Comparison of ENCODE assay signal across 15 cellular contexts in the genomic region with DNA sequence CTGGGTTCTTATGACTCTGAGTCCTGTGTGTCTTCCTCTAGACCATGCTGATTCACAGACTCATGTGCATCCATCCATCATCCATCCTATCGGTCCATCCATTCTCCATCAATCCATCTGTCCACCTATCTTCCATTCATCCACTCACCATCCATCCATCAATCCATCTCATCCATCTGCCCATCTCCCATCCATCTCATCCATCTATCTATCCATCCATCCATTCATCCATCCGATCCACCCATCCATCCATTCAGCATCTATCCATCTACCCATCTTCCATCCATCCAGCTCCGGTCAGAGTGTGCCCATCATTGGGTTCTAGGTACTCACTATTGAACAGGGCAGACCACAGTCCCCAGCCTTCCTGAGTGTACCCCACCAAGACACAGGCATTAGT.
DNase-seq lines count a peak whose midpoint lies in the region; ATAC-seq and TF ChIP-seq lines count a peak whose summit lies in the region.
"Had no signal": no experiment of that assay in that cellular context is flagged by ENCODE, and none has a peak within 500 bp of the region (broad histone marks: within the 10 kb centered on the region; RNA-seq: fewer than 3 reads in every experiment).

No MANE protein-coding gene starts in this region.

- no peak for TF ChIP-seq CTCF in IMR-90 (conservative IDR thresholded peaks at IDR 0.05; ENCODE audit: low read depth, low read length)
- no peak for TF ChIP-seq CTCF in endothelial cell (IDR thresholded peaks at IDR 0.05; ENCODE audit: unreplicated experiment)
- no peak for TF ChIP-seq CTCF in osteocyte (IDR thresholded peaks at IDR 0.05)

- no peak for TF ChIP-seq RAD21 in IMR-90 (IDR thresholded peaks at IDR 0.05; ENCODE audit: low read length)

- H3K4me2 ChIP-seq in IMR-90 (ENCODE audit: low read depth, low read length), result no peak overlapping the region
- H3K4me2 ChIP-seq: BLaER1 had no signal

- dilution Hi-C loops in IMR-90 (cut with HindIII; ENCODE audit: low sequenced_read_pairs, unreplicated experiment), result no loop called here

- H3K9me3 Mint-ChIP-seq in T-helper 2 cell treated with Interferon-gamma antibody and Interleukin-4, amounts not matched to agents 5 μg/mL and 100 μg/mL, for 36 hours, result no peaks in the 10 kb centered on the region
- H3K9me3 Mint-ChIP-seq in endothelial cell (ENCODE audit: unreplicated experiment) (no peaks in the 10 kb centered on the region), osteocyte (ENCODE audit: unreplicated experiment) (no peaks in the 10 kb centered on the region)

- peaks cover 49% of the 10 kb centered on the region for H3K36me3 Mint-ChIP-seq in T-helper 2 cell treated with Interferon-gamma antibody and Interleukin-4, amounts not matched to agents 5 μg/mL and 100 μg/mL, for 36 hours (ENCODE audit: low read depth)
- H3K36me3 Mint-ChIP-seq in endothelial cell (ENCODE audit: low read depth, unreplicated experiment), result peaks cover 29% of the 10 kb centered on the region
- H3K36me3 Mint-ChIP-seq in osteocyte (ENCODE audit: unreplicated experiment), result peaks cover 65% of the 10 kb centered on the region

- ATAC-seq in IMR-90 (ENCODE audit: low read depth), result no peak

- CTCF ChIA-PET in IMR-90 (lab: Yijun Ruan, JAX), result interaction anchor here (0.6 kb wide), 1 partner anchor 156 kb away, joined by 4 read pairs; no protein-coding TSS in a partner anchor

- H3K4me3 Mint-ChIP-seq in T-helper 2 cell treated with Interferon-gamma antibody and Interleukin-4, amounts not matched to agents 5 μg/mL and 100 μg/mL, for 36 hours, result no peak overlapping the region
- H3K4me3 Mint-ChIP-seq in endothelial cell (ENCODE audit: unreplicated experiment) (peak overlapping the region; percentile 2), osteocyte (ENCODE audit: unreplicated experiment) (no peak overlapping the region)

- H2AK9ac ChIP-seq in IMR-90 (replicated peaks; ENCODE audit: low read depth, low read length, poor library complexity), result no peak overlapping the region

- BruUV-seq in IMR-90 (replicated peaks; lab: Mats Ljungman, UMichigan), result no TSS peak

- H3K79me1 ChIP-seq in IMR-90 (ENCODE audit: low read depth in 1 of 2, low read length in 2 of 2), result peaks cover 24 to 46% of the 10 kb centered on the region in 2 experiments

- no peak overlapping the region for H3K9ac ChIP-seq in IMR-90 (ENCODE audit: low read depth, low read length)
- H3K9ac ChIP-seq: BLaER1 had no signal

- H3K9me3 ChIP-seq in IMR-90 (ENCODE audit: control insufficient read depth, insufficient read depth, low read length), result no peaks in the 10 kb centered on the region
- H3K9me3 ChIP-seq: BLaER1 had no signal

- WGBS in IMR-90 (ENCODE audit: extremely low coverage in 2 of 2, insufficient read length in 1 of 2), 2 experiments, result 92 to 100% methylated on average over 1 of the region's 3 CpGs

- peak overlapping the region; percentile 82; the same call in 2 of the 3 replicates for H2BK15ac ChIP-seq in IMR-90 (ENCODE audit: low read depth, low read length)

- TF ChIP-seq POLR2A in IMR-90 (IDR thresholded peaks at IDR 0.05; ENCODE audit: low read depth, low read length), result no peak

- no peaks in the 10 kb centered on the region for H3K27me3 ChIP-seq in IMR-90 (ENCODE audit: control insufficient read depth, insufficient read depth, low read length)
- H3K27me3 ChIP-seq: BLaER1 had no signal

- POLR2A ChIA-PET in IMR-90 (lab: Charles Lee; ENCODE audit: unreplicated experiment), result no interaction called here

- peak overlapping the region in 1 of 2 experiments; percentile 43; a peak in 1 of 4 replicates for H4K8ac ChIP-seq in IMR-90 (ENCODE audit: low read depth in 2 of 2, low read length in 2 of 2)

- no peak for DNase-seq in T-helper 2 cell treated with Interferon-gamma antibody and Interleukin-4, amounts not matched to agents 5 μg/mL and 100 μg/mL, for 36 hours (ENCODE audit: low spot score)
- DNase-seq in T-helper 2 cell (no peak), IMR-90 (no peak), endothelial cell (ENCODE audit: low spot score) (no peak), osteocyte (ENCODE audit: extremely low spot score, unreplicated experiment) (no peak), mesenteric fat pad (ENCODE audit: low spot score) (no peak), kidney tubule cell (ENCODE audit: low spot score) (no peak)
- DNase-seq in effector CD8-positive, alpha-beta T cell (lab: John Stamatoyannopoulos, UW), result no peak
- DNase-seq: KG1; NCI-H1048; NCI-H345; NCI-H69; NK-92 treated with Interleukin-12 subunit alpha and Interleukin-12 subunit beta, amount 100 ng/mL, for 24 hours had no signal

- 0 out of 2 replicates have a peak overlapping the region, but pooled peaks have one; percentile 34 for H3K14ac ChIP-seq in IMR-90 (replicated peaks; ENCODE audit: low read depth, low read length)

- peaks cover 7% of the 10 kb centered on the region for H3K4me1 ChIP-seq in IMR-90 (ENCODE audit: control insufficient read depth, insufficient read depth, low read length)

- H4K5ac ChIP-seq in IMR-90 (ENCODE audit: low read depth, low read length), result no peak overlapping the region

- H2BK5ac ChIP-seq in IMR-90 (ENCODE audit: low read depth, low read length, poor library complexity, severe bottlenecking), result peak overlapping the region; percentile 34

- H3K56ac ChIP-seq in IMR-90 (ENCODE audit: extremely low read depth, insufficient read depth, low read length), result no peak overlapping the region

- no peaks in the 10 kb centered on the region for H3K27me3 Mint-ChIP-seq in T-helper 2 cell treated with Interferon-gamma antibody and Interleukin-4, amounts not matched to agents 5 μg/mL and 100 μg/mL, for 36 hours (ENCODE audit: low read depth)
- H3K27me3 Mint-ChIP-seq in endothelial cell (ENCODE audit: unreplicated experiment), result peaks cover 4% of the 10 kb centered on the region
- no peaks in the 10 kb centered on the region for H3K27me3 Mint-ChIP-seq in osteocyte (ENCODE audit: unreplicated experiment)

- H3K4me1 Mint-ChIP-seq in T-helper 2 cell treated with Interferon-gamma antibody and Interleukin-4, amounts not matched to agents 5 μg/mL and 100 μg/mL, for 36 hours (ENCODE audit: low read depth), result no peaks in the 10 kb centered on the region
- H3K4me1 Mint-ChIP-seq in endothelial cell (ENCODE audit: unreplicated experiment) (peaks cover 8% of the 10 kb centered on the region), osteocyte (ENCODE audit: unreplicated experiment) (peaks cover 57% of the 10 kb centered on the region)

- H3K18ac ChIP-seq in IMR-90 (ENCODE audit: low read depth, low read length), result no peak overlapping the region; the same call in 1 of the 2 replicates

- 0 out of 2 replicates have a peak overlapping the region, but pooled peaks have one; percentile 3 for H3K23ac ChIP-seq in IMR-90 (ENCODE audit: low read depth, low read length)

- no peak overlapping the region for H3K4me3 ChIP-seq in IMR-90 (ENCODE audit: insufficient read depth, low read depth, low read length)
- H3K4me3 ChIP-seq: BLaER1 had no signal

- H2AFZ ChIP-seq in IMR-90 (replicated peaks; ENCODE audit: low read length, poor library complexity), result no peak overlapping the region

- H3K4ac ChIP-seq in IMR-90 (ENCODE audit: low read depth, low read length), result peak overlapping the region; percentile 64

- H3K27ac ChIP-seq in IMR-90 (ENCODE audit: insufficient read depth, low read length), result no peak overlapping the region; the same call in 1 of the 2 replicates
- H3K27ac ChIP-seq: 22Rv1, BLaER1 had no signal

- H3K36me3 ChIP-seq in IMR-90 (ENCODE audit: control insufficient read depth, insufficient read depth, low read length), result peaks cover 68% of the 10 kb centered on the region

- peaks cover 6% of the 10 kb centered on the region; the same call in 1 of the 2 replicates for H4K20me1 ChIP-seq in IMR-90 (ENCODE audit: insufficient read depth, low read length)

- H2BK120ac ChIP-seq in IMR-90 (ENCODE audit: low read depth, low read length), result peak overlapping the region; percentile 52

- in situ Hi-C loops in IMR-90 (cut with MboI; ENCODE audit: low sequenced_read_pairs), result no loop called here

- peaks cover 14% of the 10 kb centered on the region for H3K9me1 ChIP-seq in IMR-90 (ENCODE audit: insufficient read depth, low read length)

- peak overlapping the region; percentile 29 for H3K27ac Mint-ChIP-seq in T-helper 2 cell treated with Interferon-gamma antibody and Interleukin-4, amounts not matched to agents 5 μg/mL and 100 μg/mL, for 36 hours
- H3K27ac Mint-ChIP-seq in endothelial cell (ENCODE audit: unreplicated experiment) (peak overlapping the region; percentile 1), osteocyte (ENCODE audit: unreplicated experiment) (peak overlapping the region; percentile 78)

- intact Hi-C loops in IMR-90 (cut with micrococcal nuclease), result loop anchor here (5.0 kb wide), 1 partner anchor 72 kb away; no protein-coding TSS in a partner anchor

- H2BK20ac ChIP-seq in IMR-90 (ENCODE audit: low read depth, low read length), result peak overlapping the region; percentile 42

- H2AK5ac ChIP-seq in IMR-90 (ENCODE audit: low read depth, low read length), result peak overlapping the region; percentile 89

- peak overlapping the region; percentile 73 for H4K91ac ChIP-seq in IMR-90 (ENCODE audit: insufficient read depth, low read depth, low read length)

TF ChIP-seq in IMR-90, 13 proteins besides CTCF, POLR2A, EP300 and RAD21:
- TF ChIP-seq FOS (IDR thresholded peaks at IDR 0.05; ENCODE audit: low read depth, low read length), result no peak
- no peak for TF ChIP-seq CEBPB (IDR thresholded peaks at IDR 0.05; ENCODE audit: low read depth, low read length)
- no peak for TF ChIP-seq MAFK (IDR thresholded peaks at IDR 0.05; ENCODE audit: low read depth, low read length)
- no peak for TF ChIP-seq MAZ (IDR thresholded peaks at IDR 0.05; ENCODE audit: borderline replicate concordance, low read depth, low read length)
- TF ChIP-seq BHLHE40 (IDR thresholded peaks at IDR 0.05; ENCODE audit: low read depth, low read length), result no peak
- no peak for TF ChIP-seq MXI1 (IDR thresholded peaks at IDR 0.05; ENCODE audit: borderline replicate concordance, low read depth, low read length)

Comparison
In these comparisons a context has a peak if more than half of its experiments do, and no peak if none do; other contexts are left out.
1. H3K27ac Mint-ChIP-seq: peak in every context shown above with its lines; median percentile 78 in osteocyte; 29 in T-helper 2 cell treated with Interferon-gamma antibody and Interleukin-4, amounts not matched to agents 5 μg/mL and 100 μg/mL, for 36 hours; 1 in endothelial cell.